ENCODE assay signal across 8 cellular contexts in genomic region chr19:46859637-46860124, GRCh38. TPM values are rescaled to one million over a fixed set of nuclear protein-coding genes. Genes with fewer than 3 reads are reported as not detected.
A peak's percentile ranks its signal among the peaks of the same experiment; 100 is the strongest.
DNase-seq lines count a peak whose midpoint lies in the region; ATAC-seq, FAIRE-seq and TF ChIP-seq lines count a peak whose summit lies in the region.

No MANE protein-coding gene starts in this region.

- peak overlapping the region; percentile 91 for H3K4me2 ChIP-seq in HepG2 (ENCODE audit: low read depth, low read length)

- no peaks in the 10 kb centered on the region for H3K9me3 ChIP-seq in HepG2 (ENCODE audit: low read length)

- peak; percentile 10 for ATAC-seq in GM21528 (IDR thresholded peaks at IDR 0.05; ENCODE audit: low FRiP score, unreplicated experiment)
- ATAC-seq in HepG2: peak; percentile 10; the same call in 2 of the 3 replicates

- H3K27ac ChIP-seq in 22Rv1 (peak overlapping the region; percentile 99), HepG2 (ENCODE audit: extremely low read length, insufficient read depth, low read length) (peak overlapping the region; percentile 100)

- peaks cover 25% of the 10 kb centered on the region for H4K20me1 ChIP-seq in HepG2 (ENCODE audit: insufficient read depth, low read length)

- H3K9ac ChIP-seq in HepG2 (ENCODE audit: insufficient read depth, low read depth, low read length): peak overlapping the region; percentile 99

- no peak for FAIRE-seq in HepG2 (lab: Jason Lieb, UNC)

- H3K9me3 Mint-ChIP-seq in brain (peaks cover 0 to 6% (median 2%) of the 10 kb centered on the region in 5 experiments), type B pancreatic cell (no peaks in the 10 kb centered on the region)

- no peak for TF ChIP-seq RAD21 in HepG2 (CRISPR knock-in tag; IDR thresholded peaks at IDR 0.05)

- H3K4me3 Mint-ChIP-seq in brain: peak overlapping the region; percentile 79 to 89 (median 85)
- H3K4me3 Mint-ChIP-seq in type B pancreatic cell: peak overlapping the region; percentile 84

- TF ChIP-seq EP300 in HepG2 (IDR thresholded peaks at IDR 0.05; ENCODE audit: low read depth in 2 of 2, low read length in 2 of 2) (no peak), HepG2 (CRISPR knock-in tag; IDR thresholded peaks at IDR 0.05; ENCODE audit: borderline replicate concordance) (0 out of 2 replicates have a peak, but pooled peaks have one; percentile 34)

- WGBS in HepG2 (ENCODE audit: low lambda C conversion rate): 14% methylated on average over 12 of the region's 18 CpGs

- DNase-seq in NCI-H226: peak; percentile 81
- DNase-seq in HepG2 (ENCODE audit: low spot score): peak; percentile 87
- DNase-seq in type B pancreatic cell (ENCODE audit: extremely low spot score, unreplicated experiment): no peak
- DNase-seq in DMS153 treated with DMSO at 0.1 percent for 48 hours (lab: John Stamatoyannopoulos, UW; ENCODE audit: unreplicated experiment): no peak
- DNase-seq in cerebellar cortex (ENCODE audit: low spot score): no peak

- TF ChIP-seq POLR2A in HepG2 (IDR thresholded peaks at IDR 0.05; ENCODE audit: insufficient read depth in 1 of 2, low read depth in 2 of 2, low read length in 2 of 2): peak in 1 of 2 experiments; percentile 50; a peak in 1 of 4 replicates

- H3K79me2 ChIP-seq in HepG2 (ENCODE audit: insufficient read depth, low read length): peaks cover 34% of the 10 kb centered on the region

- CTCF ChIA-PET in HepG2 (lab: Yijun Ruan, JAX; ENCODE audit: low intra/inter-chr PET ratio, low total read pairs): no interaction called here

- POLR2A ChIA-PET in HepG2 (lab: Yijun Ruan, JAX): interaction anchor here (0.8 to 2.1 kb wide), 9 partner anchors 9 to 125 kb away, joined by 3 to 11 read pairs (median 5); partner anchors contain the start of gene AP2S1

- peaks cover 56% of the 10 kb centered on the region for H3K4me1 ChIP-seq in HepG2 (ENCODE audit: insufficient read depth, low read length)

- peak overlapping the region in 1 of 3 experiments; percentile 49; a peak in 1 of 6 replicates for H3K4me3 ChIP-seq in HepG2 (replicated peaks in 1 of 3; ENCODE audit: insufficient read depth in 1 of 3, low read depth in 2 of 3, low read length in 3 of 3)

- TF ChIP-seq CTCF in 22Rv1 (IDR thresholded peaks at IDR 0.05) (no peak), brain (conservative IDR thresholded peaks at IDR 0.05) (no peak), HepG2 (CRISPR knock-in tag; IDR thresholded peaks at IDR 0.05) (no peak), type B pancreatic cell (conservative IDR thresholded peaks at IDR 0.05) (no peak)

- H2AFZ ChIP-seq in HepG2 (ENCODE audit: low read length): no peak overlapping the region

- intact Hi-C loops in HepG2 (cut with micrococcal nuclease; ENCODE audit: unreplicated experiment): loop anchor here (5.0 kb wide), 1 partner anchor 93 kb away; no protein-coding TSS in a partner anchor

- no peaks in the 10 kb centered on the region for H3K36me3 ChIP-seq in HepG2 (replicated peaks in 1 of 2; ENCODE audit: control insufficient read depth in 1 of 2, insufficient read depth in 2 of 2, low read length in 2 of 2)

- H3K36me3 Mint-ChIP-seq in brain (no peaks in the 10 kb centered on the region), type B pancreatic cell (peaks cover 4% of the 10 kb centered on the region)

- H3K27me3 ChIP-seq in HepG2 (ENCODE audit: control insufficient read depth in 1 of 2, insufficient read depth in 2 of 2, low read length in 2 of 2): no peaks in the 10 kb centered on the region; a peak in 1 of 5 replicates

- BruUV-seq in HepG2 (replicated peaks; lab: Mats Ljungman, UMichigan): TSS peak; percentile 88

- peaks cover 22% of the 10 kb centered on the region for H3K4me1 Mint-ChIP-seq in brain
- peaks cover 12% of the 10 kb centered on the region for H3K4me1 Mint-ChIP-seq in type B pancreatic cell (ENCODE audit: unreplicated experiment)

- in situ Hi-C loops in HepG2 (cut with HindIII; ENCODE audit: extremely low pct_ligation_motif_present, low pct_unique_long_range_greater_than_20kb): loop anchor here (5.0 kb wide), 1 partner anchor 133 kb away; no protein-coding TSS in a partner anchor

- H3K27me3 Mint-ChIP-seq in brain: peaks cover 3% of the 10 kb centered on the region
- H3K27me3 Mint-ChIP-seq in type B pancreatic cell: no peaks in the 10 kb centered on the region

- H3K27ac Mint-ChIP-seq in brain (peak overlapping the region; percentile 80 to 95 (median 90)), type B pancreatic cell (peak overlapping the region; percentile 84)

TF ChIP-seq in HepG2, 621 proteins besides CTCF, POLR2A, EP300 and RAD21 (continues in another document):
- TF ChIP-seq ZBTB44 (CRISPR knock-in tag; IDR thresholded peaks at IDR 0.05) (0 out of 2 replicates have a peak, but pooled peaks have one; percentile 38), MIXL1 (CRISPR knock-in tag; IDR thresholded peaks at IDR 0.05) (0 out of 2 replicates have a peak, but pooled peaks have one; percentile 39), NAIF1 (CRISPR knock-in tag; IDR thresholded peaks at IDR 0.05; ENCODE audit: borderline replicate concordance) (0 out of 2 replicates have a peak, but pooled peaks have one; percentile 52), ZNF263 (CRISPR knock-in tag; IDR thresholded peaks at IDR 0.05) (peak; percentile 83)

RNA-seq across cellular contexts. Expression of gene ARHGAP35, which starts 1.1 kb away (rescaled TPM):
- polyA plus RNA-seq in brain (ENCODE audit: insufficient read depth, low read depth, low replicate concordance): 46.0 TPM
- 30.1 and 39.9 TPM in 2 replicates for total RNA-seq in HepG2 (2016; rRNA removed; fragmentation: Illumina TruSeq; extraction: Trizol)
- 7.4 and 8.7 TPM in 2 replicates for total RNA-seq in HepG2 (2016; cell fraction: cytosol; rRNA removed; fragmentation: Illumina TruSeq; extraction: Trizol; ENCODE audit: low read depth)
- total RNA-seq in HepG2 (2016; cell fraction: insoluble cytoplasmic fraction; rRNA removed; fragmentation: Illumina TruSeq; extraction: Trizol): 30.9 and 34.3 TPM in 2 replicates
- 22.3 and 27.4 TPM in 2 replicates for total RNA-seq in HepG2 (2016; cell fraction: membrane; rRNA removed; fragmentation: Illumina TruSeq; extraction: Trizol)
- 30.0 and 36.8 TPM in 2 replicates for total RNA-seq in HepG2 (2016; cell fraction: nucleus; rRNA removed; fragmentation: Illumina TruSeq; extraction: Trizol)
- polyA plus RNA-seq in HepG2 (2011; rRNA removed): 28.3 and 30.2 TPM in 2 replicates
- 19.6 and 22.6 TPM in 2 replicates for polyA plus RNA-seq in HepG2 (2011; cell fraction: cytosol; rRNA removed)
- polyA plus RNA-seq in HepG2 (2011; cell fraction: nucleus; rRNA removed): 21.7 and 24.1 TPM in 2 replicates
- polyA plus RNA-seq in HepG2 (2012): 33.6 and 34.8 TPM in 2 replicates
- polyA plus RNA-seq in HepG2 (2016; cell fraction: cytosol; fragmentation: Illumina TruSeq; extraction: Trizol; ENCODE audit: low read depth): 1.4 and 1.7 TPM in 2 replicates
- 17.7 and 24.1 TPM in 2 replicates for polyA plus RNA-seq in HepG2 (2016; cell fraction: insoluble cytoplasmic fraction; fragmentation: Illumina TruSeq; extraction: Trizol; ENCODE audit: low read depth)
- polyA plus RNA-seq in HepG2 (2016; cell fraction: membrane; fragmentation: Illumina TruSeq; extraction: Trizol; ENCODE audit: low read depth): 3.9 and 5.5 TPM in 2 replicates
- polyA plus RNA-seq in HepG2 (2016; cell fraction: nucleus; fragmentation: Illumina TruSeq; extraction: Trizol; ENCODE audit: insufficient read depth, low read depth): 28.8 and 32.3 TPM in 2 replicates
- polyA minus RNA-seq in HepG2 (2011; rRNA and poly(A)+ RNA removed; ENCODE audit: low replicate concordance): 33.9 and 80.3 TPM in 2 replicates
- 28.8 and 37.8 TPM in 2 replicates for polyA minus RNA-seq in HepG2 (2011; cell fraction: cytosol; rRNA and poly(A)+ RNA removed)
- 41.6 and 55.4 TPM in 2 replicates for polyA minus RNA-seq in HepG2 (2011; cell fraction: nucleus; rRNA and poly(A)+ RNA removed)
- total RNA-seq in type B pancreatic cell (ENCODE audit: low replicate concordance): 54.1 and 72.3 TPM in 2 replicates

RNA-seq across cellular contexts. Expression of gene AP2S1, which starts 9.0 kb away (rescaled TPM):
- 223 TPM for polyA plus RNA-seq in brain (ENCODE audit: insufficient read depth, low read depth, low replicate concordance)
- 86.1 and 94.9 TPM in 2 replicates for total RNA-seq in HepG2 (2016; rRNA removed; fragmentation: Illumina TruSeq; extraction: Trizol)
- 77.4 and 107 TPM in 2 replicates for total RNA-seq in HepG2 (2016; cell fraction: cytosol; rRNA removed; fragmentation: Illumina TruSeq; extraction: Trizol; ENCODE audit: low read depth)
- 86.7 and 87.8 TPM in 2 replicates for total RNA-seq in HepG2 (2016; cell fraction: insoluble cytoplasmic fraction; rRNA removed; fragmentation: Illumina TruSeq; extraction: Trizol)
- 72.8 and 102 TPM in 2 replicates for total RNA-seq in HepG2 (2016; cell fraction: membrane; rRNA removed; fragmentation: Illumina TruSeq; extraction: Trizol)
- total RNA-seq in HepG2 (2016; cell fraction: nucleus; rRNA removed; fragmentation: Illumina TruSeq; extraction: Trizol): 32.5 and 36.8 TPM in 2 replicates
- polyA plus RNA-seq in HepG2 (2011; rRNA removed): 45.2 and 45.3 TPM in 2 replicates
- polyA plus RNA-seq in HepG2 (2011; cell fraction: cytosol; rRNA removed): 60.1 and 80.0 TPM in 2 replicates
- polyA plus RNA-seq in HepG2 (2011; cell fraction: nucleus; rRNA removed): 24.9 and 30.3 TPM in 2 replicates
- 32.6 and 51.2 TPM in 2 replicates for polyA plus RNA-seq in HepG2 (2012)
- 104 and 131 TPM in 2 replicates for polyA plus RNA-seq in HepG2 (2016; cell fraction: cytosol; fragmentation: Illumina TruSeq; extraction: Trizol; ENCODE audit: low read depth)
- 99.5 and 113 TPM in 2 replicates for polyA plus RNA-seq in HepG2 (2016; cell fraction: insoluble cytoplasmic fraction; fragmentation: Illumina TruSeq; extraction: Trizol; ENCODE audit: low read depth)
- polyA plus RNA-seq in HepG2 (2016; cell fraction: membrane; fragmentation: Illumina TruSeq; extraction: Trizol; ENCODE audit: low read depth): 79.5 and 101 TPM in 2 replicates
- 58.8 and 65.6 TPM in 2 replicates for polyA plus RNA-seq in HepG2 (2016; cell fraction: nucleus; fragmentation: Illumina TruSeq; extraction: Trizol; ENCODE audit: insufficient read depth, low read depth)
- polyA minus RNA-seq in HepG2 (2011; rRNA and poly(A)+ RNA removed; ENCODE audit: low replicate concordance): 39.3 and 98.7 TPM in 2 replicates
- 20.1 and 31.3 TPM in 2 replicates for polyA minus RNA-seq in HepG2 (2011; cell fraction: cytosol; rRNA and poly(A)+ RNA removed)
- 8.5 and 11.1 TPM in 2 replicates for polyA minus RNA-seq in HepG2 (2011; cell fraction: nucleus; rRNA and poly(A)+ RNA removed)
- total RNA-seq in type B pancreatic cell (ENCODE audit: low replicate concordance): 128 and 135 TPM in 2 replicates

Comparison
In these comparisons a context has a peak if more than half of its experiments do, and no peak if none do; other contexts are left out.
1. DNase-seq: peak in NCI-H226 (single experiment) and HepG2 (single experiment); none in type B pancreatic cell (single experiment), DMS153 treated with DMSO at 0.1 percent for 48 hours (single experiment) and cerebellar cortex (single experiment).